ENCODE assay signal across 22 cellular contexts in genomic region chr9:109252291-109252690, GRCh38.
DNase-seq lines count a peak whose midpoint lies in the region; ATAC-seq and TF ChIP-seq lines count a peak whose summit lies in the region.
"Had no signal": no experiment of that assay in that cellular context is flagged by ENCODE, and none has a peak within 500 bp of the region (broad histone marks: within the 10 kb centered on the region; RNA-seq: fewer than 3 reads in every experiment).

No MANE protein-coding gene starts in this region.

- ATAC-seq in HG03342 (IDR thresholded peaks at IDR 0.05; ENCODE audit: unreplicated experiment), result no peak
- ATAC-seq: stimulated activated naive CD8-positive, alpha-beta T cell treated with anti-CD3 and anti-CD28 coated beads, Interleukin-15, amount 100 ng/mL, for 72 hours had no signal

- H3K27me3 Mint-ChIP-seq in activated CD4-positive, alpha-beta memory T cell treated with anti-CD3 and anti-CD28 coated beads for 36 hours, result no peaks in the 10 kb centered on the region
- H3K27me3 Mint-ChIP-seq in activated T-cell treated with anti-CD3 and anti-CD28 coated beads, Interleukin-2, amount 50 U/mL, for 24 hours, result no peaks in the 10 kb centered on the region

- H3K9ac ChIP-seq in mammary epithelial cell (ENCODE audit: insufficient read depth, low read length) (no peak overlapping the region), mucosa of rectum (ENCODE audit: low read depth in 1 of 2, low read length in 2 of 2) (peak overlapping the region; percentile 1 to 60)

- H3K9me3 ChIP-seq in mammary epithelial cell (replicated peaks; ENCODE audit: insufficient read depth, low read length) (no peaks in the 10 kb centered on the region), mucosa of rectum (ENCODE audit: control insufficient read depth in 2 of 2, low read length in 2 of 2) (no peaks in the 10 kb centered on the region)
- H3K9me3 ChIP-seq: vagina had no signal

- no peak overlapping the region for H3K4me3 Mint-ChIP-seq in activated CD4-positive, alpha-beta memory T cell treated with anti-CD3 and anti-CD28 coated beads for 36 hours
- H3K4me3 Mint-ChIP-seq in activated T-cell treated with anti-CD3 and anti-CD28 coated beads, Interleukin-2, amount 50 U/mL, for 24 hours, result no peak overlapping the region
- H3K4me3 Mint-ChIP-seq: endodermal cell; memory B cell; naive B cell; stimulated activated naive CD8-positive, alpha-beta T cell treated with anti-CD3 and anti-CD28 coated beads, Interleukin-15, amount 100 ng/mL, for 72 hours; T-helper 1 cell treated with Interleukin-12 subunit alpha and Interleukin-12 subunit beta and Interleukin-4 antibody, amounts not matched to agents 30 μg/mL and 1 μg/mL, for 36 hours had no signal

- CTCF ChIA-PET in mammary epithelial cell (lab: Charles Lee; ENCODE audit: low non-redundant PET), result no interaction called here
- CTCF ChIA-PET in activated CD4-positive, alpha-beta memory T cell treated with anti-CD3 and anti-CD28 coated beads for 36 hours (lab: Charles Lee), result no interaction called here

- H2AFZ ChIP-seq in mammary epithelial cell (ENCODE audit: low read depth, low read length), result no peak overlapping the region

- dilution Hi-C loops in mammary epithelial cell (cut with HindIII; ENCODE audit: low sequenced_read_pairs), result no loop called here

- H4K20me1 ChIP-seq in mammary epithelial cell (ENCODE audit: insufficient read depth, low read length), result no peaks in the 10 kb centered on the region

- no peaks in the 10 kb centered on the region for H3K27me3 ChIP-seq in mammary epithelial cell (ENCODE audit: insufficient read depth, low read length)
- H3K27me3 ChIP-seq in mucosa of rectum (ENCODE audit: control insufficient read depth in 2 of 2, insufficient read depth in 2 of 2, low read length in 2 of 2), result no peaks in the 10 kb centered on the region
- H3K27me3 ChIP-seq: vagina had no signal

- no peaks in the 10 kb centered on the region for H3K36me3 Mint-ChIP-seq in activated CD4-positive, alpha-beta memory T cell treated with anti-CD3 and anti-CD28 coated beads for 36 hours
- H3K36me3 Mint-ChIP-seq in activated T-cell treated with anti-CD3 and anti-CD28 coated beads, Interleukin-2, amount 50 U/mL, for 24 hours (ENCODE audit: low read depth), result no peaks in the 10 kb centered on the region
- H3K36me3 Mint-ChIP-seq: memory B cell, naive B cell had no signal

- H3K4me1 Mint-ChIP-seq in activated CD4-positive, alpha-beta memory T cell treated with anti-CD3 and anti-CD28 coated beads for 36 hours (ENCODE audit: low read depth), result no peaks in the 10 kb centered on the region
- H3K4me1 Mint-ChIP-seq in activated T-cell treated with anti-CD3 and anti-CD28 coated beads, Interleukin-2, amount 50 U/mL, for 24 hours (ENCODE audit: low read depth), result no peaks in the 10 kb centered on the region
- H3K4me1 Mint-ChIP-seq: endodermal cell; memory B cell; naive B cell; stimulated activated naive CD8-positive, alpha-beta T cell treated with anti-CD3 and anti-CD28 coated beads, Interleukin-15, amount 100 ng/mL, for 72 hours had no signal

- TF ChIP-seq CTCF in mammary epithelial cell (conservative IDR thresholded peaks at IDR 0.05 in 1 of 2, IDR thresholded peaks at IDR 0.05 in 1 of 2; ENCODE audit: extremely low read depth in 1 of 2, insufficient read depth in 1 of 2, low read depth in 1 of 2, low read length in 2 of 2), result no peak

- H3K4me2 ChIP-seq in mammary epithelial cell (ENCODE audit: insufficient read depth, low read depth, low read length), result no peak overlapping the region

- no peak overlapping the region for H3K27ac Mint-ChIP-seq in activated CD4-positive, alpha-beta memory T cell treated with anti-CD3 and anti-CD28 coated beads for 36 hours
- no peak overlapping the region for H3K27ac Mint-ChIP-seq in activated T-cell treated with anti-CD3 and anti-CD28 coated beads, Interleukin-2, amount 50 U/mL, for 24 hours
- H3K27ac Mint-ChIP-seq: memory B cell; T-helper 1 cell treated with Interleukin-12 subunit alpha and Interleukin-12 subunit beta and Interleukin-4 antibody, amounts not matched to agents 30 μg/mL and 1 μg/mL, for 36 hours had no signal

- no peaks in the 10 kb centered on the region for H3K36me3 ChIP-seq in mammary epithelial cell (ENCODE audit: insufficient read depth, low read length)
- H3K36me3 ChIP-seq in mucosa of rectum (ENCODE audit: control insufficient read depth in 2 of 2, insufficient read depth in 2 of 2, low read length in 2 of 2), result peaks cover 7 to 25% of the 10 kb centered on the region in 2 donors
- H3K36me3 ChIP-seq: vagina had no signal

- DNase-seq in M059J (ENCODE audit: low read depth) (peak; percentile 41), mammary epithelial cell (peak; percentile 70), NCI-H2196 treated with DMSO at 0.1 percent for 48 hours (lab: John Stamatoyannopoulos, UW; ENCODE audit: unreplicated experiment) (no peak)
- DNase-seq in activated CD4-positive, alpha-beta memory T cell treated with anti-CD3 and anti-CD28 coated beads for 36 hours, result no peak
- DNase-seq in activated T-cell treated with anti-CD3 and anti-CD28 coated beads, Interleukin-2, amount 50 U/mL, for 24 hours, result no peak
- DNase-seq: activated CD8-positive, alpha-beta memory T cell treated with anti-CD3 and anti-CD28 coated beads, Interleukin-2, amount 50 U/mL, for 48 hours; activated effector memory CD4-positive, alpha-beta T cell treated with Interleukin-2 at 50 U/mL for 16 hours; DMS79 treated with DMSO at 0.1 percent for 48 hours; Karpas-422; naive B cell; NCI-H1092; NCI-H187 treated with DMSO at 0.1 percent for 48 hours; NCI-H226; NCI-H774; nucleus accumbens; stimulated activated naive CD8-positive, alpha-beta T cell treated with anti-CD3 and anti-CD28 coated beads, Interleukin-15, amount 100 ng/mL, for 72 hours had no signal

- in situ Hi-C loops in mammary epithelial cell (cut with MboI; ENCODE audit: low sequenced_read_pairs in 2 of 2), result no loop called here

- POLR2A ChIA-PET in activated CD4-positive, alpha-beta memory T cell treated with anti-CD3 and anti-CD28 coated beads for 36 hours (lab: Charles Lee), result no interaction called here

- H3K27ac ChIP-seq in mammary epithelial cell (ENCODE audit: insufficient read depth, low read depth, low read length), result peak overlapping the region; percentile 68
- H3K27ac ChIP-seq in mucosa of rectum (ENCODE audit: low read depth in 2 of 2, low read length in 2 of 2), result peak overlapping the region; percentile 88 to 90
- H3K27ac ChIP-seq: vagina had no signal

- 87% methylated on average over 7 of the region's 7 CpGs for WGBS in mammary epithelial cell (ENCODE audit: low coverage, missing lambda C conversion rate)

- H3K4me3 ChIP-seq in mammary epithelial cell (replicated peaks in 1 of 3; ENCODE audit: insufficient read depth in 1 of 3, low read depth in 2 of 3, low read length in 3 of 3) (no peak overlapping the region), mucosa of rectum (ENCODE audit: low read length in 2 of 2) (no peak overlapping the region)
- H3K4me3 ChIP-seq: vagina had no signal

- peaks cover 43% of the 10 kb centered on the region for H3K4me1 ChIP-seq in mammary epithelial cell (ENCODE audit: insufficient read depth, low read length)
- peaks cover 27 to 33% of the 10 kb centered on the region in 2 donors for H3K4me1 ChIP-seq in mucosa of rectum (ENCODE audit: control insufficient read depth in 2 of 2, insufficient read depth in 2 of 2, low read length in 2 of 2)
- H3K4me1 ChIP-seq: vagina had no signal

- no TSS peak for BruUV-seq in mammary epithelial cell (replicated peaks; lab: Mats Ljungman, UMichigan)

- H3K79me2 ChIP-seq in mammary epithelial cell (ENCODE audit: insufficient read depth, low read length), result no peaks in the 10 kb centered on the region

- intact Hi-C loops in mammary epithelial cell (cut with micrococcal nuclease), result no loop called here
- intact Hi-C loops in activated CD4-positive, alpha-beta memory T cell treated with anti-CD3 and anti-CD28 coated beads for 36 hours (cut with micrococcal nuclease), result no loop called here

- no peaks in the 10 kb centered on the region for H3K9me3 Mint-ChIP-seq in activated CD4-positive, alpha-beta memory T cell treated with anti-CD3 and anti-CD28 coated beads for 36 hours
- H3K9me3 Mint-ChIP-seq in activated T-cell treated with anti-CD3 and anti-CD28 coated beads, Interleukin-2, amount 50 U/mL, for 24 hours, result no peaks in the 10 kb centered on the region
- H3K9me3 Mint-ChIP-seq: endodermal cell; memory B cell; naive B cell; stimulated activated naive CD8-positive, alpha-beta T cell treated with anti-CD3 and anti-CD28 coated beads, Interleukin-15, amount 100 ng/mL, for 72 hours; T-helper 1 cell treated with Interleukin-12 subunit alpha and Interleukin-12 subunit beta and Interleukin-4 antibody, amounts not matched to agents 30 μg/mL and 1 μg/mL, for 36 hours had no signal

Comparison
In these comparisons a context has a peak if more than half of its experiments do, and no peak if none do; other contexts are left out.
1. DNase-seq: peak in M059J (single experiment) and mammary epithelial cell (single experiment); none in activated CD4-positive, alpha-beta memory T cell treated with anti-CD3 and anti-CD28 coated beads for 36 hours (single experiment), activated T-cell treated with anti-CD3 and anti-CD28 coated beads, Interleukin-2, amount 50 U/mL, for 24 hours (single experiment) and NCI-H2196 treated with DMSO at 0.1 percent for 48 hours (single experiment).